In genomic region chrX:39175418-39176057, GRCh38 we compare ENCODE assay signal across 15 cellular contexts.
A peak's percentile ranks its signal among the peaks of the same experiment; 100 is the strongest.
DNase-seq lines count a peak whose midpoint lies in the region; ATAC-seq and TF ChIP-seq lines count a peak whose summit lies in the region.
"Had no signal": no experiment of that assay in that cellular context is flagged by ENCODE, and none has a peak within 500 bp of the region (broad histone marks: within the 10 kb centered on the region; RNA-seq: fewer than 3 reads in every experiment).

No MANE protein-coding gene starts in this region.

- peaks cover 0 to 25% (median 6%) of the 10 kb centered on the region in 3 donors for H3K4me1 ChIP-seq in esophagus squamous epithelium
- H3K4me1 ChIP-seq in mesenchymal stem cell (ENCODE audit: control insufficient read depth, insufficient read depth, low read depth, low read length), result no peaks in the 10 kb centered on the region
- H3K4me1 ChIP-seq: lower lobe of right lung, SJCRH30 had no signal

- H3K4me3 ChIP-seq in esophagus squamous epithelium (no peak overlapping the region), mesenchymal stem cell (ENCODE audit: insufficient read depth in 1 of 2, low read depth in 1 of 2, low read length in 2 of 2) (no peak overlapping the region)
- H3K4me3 ChIP-seq: SJCRH30 had no signal

- WGBS in esophagus squamous epithelium, 2 donors, result 58% methylated on average over 5 of the region's 6 CpGs; no CpG with 5 or more reads in 1 of the 2 donors
- whole genome bisulfite sequencing in mesenchymal stem cell, result 76% methylated on average over 3 of the region's 6 CpGs

- H3K9me3 ChIP-seq in esophagus squamous epithelium (no peaks in the 10 kb centered on the region), mesenchymal stem cell (ENCODE audit: control insufficient read depth, low read length) (no peaks in the 10 kb centered on the region)
- H3K9me3 ChIP-seq: lower lobe of right lung, SJCRH30 had no signal

- no peak overlapping the region for H2AK5ac ChIP-seq in mesenchymal stem cell (ENCODE audit: low read length, severe bottlenecking)

- no peak for DNase-seq in stimulated activated naive CD8-positive, alpha-beta T cell treated with anti-CD3 and anti-CD28 coated beads, Interleukin-15, Interleukin-2, amounts not matched to agents 100 U/mL and 50 U/mL, for 24 hours
- no peak for DNase-seq in activated CD4-positive, alpha-beta memory T cell treated with anti-CD3 and anti-CD28 coated beads, Interleukin-2, amount 10 ng/mL, durations not matched to agents 7 days and 5 days
- DNase-seq in esophagus squamous epithelium (lab: John Stamatoyannopoulos, UW), result no peak
- no peak for DNase-seq in mesenchymal stem cell
- DNase-seq in activated gamma-delta T cell treated with Interleukin-2 at 50 U/mL for 16 hours, result no peak
- no peak for DNase-seq in HK-2 (ENCODE audit: unreplicated experiment)
- DNase-seq in HFFc6, result no peak
- DNase-seq: amniotic stem cell, IMR-90, lower lobe of right lung, NCI-H446 treated with DMSO at 0.1 percent for 48 hours, SJCRH30 had no signal

- H3K9ac ChIP-seq in mesenchymal stem cell (ENCODE audit: low read length), result no peak overlapping the region

- POLR2A ChIA-PET in activated CD4-positive, alpha-beta memory T cell treated with anti-CD3 and anti-CD28 coated beads, Interleukin-2, amount 10 ng/mL, durations not matched to agents 7 days and 5 days (lab: Charles Lee), result interaction anchor here (1.5 to 1.9 kb wide), 2 partner anchors 12 to 21 kb away, joined by 6 to 9 read pairs; no protein-coding TSS in a partner anchor

- H2BK120ac ChIP-seq in mesenchymal stem cell (ENCODE audit: low read depth, low read length), result no peak overlapping the region

- H3K4me1 Mint-ChIP-seq in stimulated activated naive CD8-positive, alpha-beta T cell treated with anti-CD3 and anti-CD28 coated beads, Interleukin-15, Interleukin-2, amounts not matched to agents 100 ng/mL and 50 ng/mL, for 24 hours (ENCODE audit: low read depth), result peaks cover 35% of the 10 kb centered on the region
- H3K4me1 Mint-ChIP-seq in activated CD4-positive, alpha-beta memory T cell treated with anti-CD3 and anti-CD28 coated beads, Interleukin-2, amount 10 ng/mL, durations not matched to agents 7 days and 5 days, result peaks cover 31% of the 10 kb centered on the region
- no peaks in the 10 kb centered on the region for H3K4me1 Mint-ChIP-seq in HFFc6 (ENCODE audit: low read depth)
- H3K4me1 Mint-ChIP-seq: neural crest cell had no signal

- H2AFZ ChIP-seq in mesenchymal stem cell (ENCODE audit: low read depth, low read length), result no peak overlapping the region

- H3K9me3 Mint-ChIP-seq in stimulated activated naive CD8-positive, alpha-beta T cell treated with anti-CD3 and anti-CD28 coated beads, Interleukin-15, Interleukin-2, amounts not matched to agents 100 ng/mL and 50 ng/mL, for 24 hours, result no peaks in the 10 kb centered on the region
- H3K9me3 Mint-ChIP-seq in activated CD4-positive, alpha-beta memory T cell treated with anti-CD3 and anti-CD28 coated beads, Interleukin-2, amount 10 ng/mL, durations not matched to agents 7 days and 5 days, result no peaks in the 10 kb centered on the region
- no peaks in the 10 kb centered on the region for H3K9me3 Mint-ChIP-seq in HFFc6

- H3K36me3 Mint-ChIP-seq in stimulated activated naive CD8-positive, alpha-beta T cell treated with anti-CD3 and anti-CD28 coated beads, Interleukin-15, Interleukin-2, amounts not matched to agents 100 ng/mL and 50 ng/mL, for 24 hours (ENCODE audit: low read depth), result no peaks in the 10 kb centered on the region
- H3K36me3 Mint-ChIP-seq in activated CD4-positive, alpha-beta memory T cell treated with anti-CD3 and anti-CD28 coated beads, Interleukin-2, amount 10 ng/mL, durations not matched to agents 7 days and 5 days (ENCODE audit: low read depth), result no peaks in the 10 kb centered on the region
- no peaks in the 10 kb centered on the region for H3K36me3 Mint-ChIP-seq in HFFc6 (ENCODE audit: low read depth)

- TF ChIP-seq CTCF in esophagus squamous epithelium (IDR thresholded peaks at IDR 0.05) (no peak), HFFc6 (IDR thresholded peaks at IDR 0.05) (no peak)

- H3K36me3 ChIP-seq in esophagus squamous epithelium, result no peaks in the 10 kb centered on the region
- no peaks in the 10 kb centered on the region for H3K36me3 ChIP-seq in mesenchymal stem cell (ENCODE audit: control insufficient read depth in 1 of 2, insufficient read depth in 2 of 2, low read depth in 1 of 2, low read length in 2 of 2)
- H3K36me3 ChIP-seq: lower lobe of right lung, SJCRH30 had no signal

- H3K4ac ChIP-seq in mesenchymal stem cell (ENCODE audit: low read depth in 1 of 2, low read length in 2 of 2), result no peak overlapping the region

- CTCF ChIA-PET in activated CD4-positive, alpha-beta memory T cell treated with anti-CD3 and anti-CD28 coated beads, Interleukin-2, amount 10 ng/mL, durations not matched to agents 7 days and 5 days (lab: Charles Lee), result interaction anchor here (1.2 kb wide), 1 partner anchor 8 kb away, joined by 3 read pairs; no protein-coding TSS in a partner anchor

- H3K27ac ChIP-seq in esophagus squamous epithelium (peak overlapping the region in 3 of 4 donors; percentile 16 to 66 (median 34)), mesenchymal stem cell (ENCODE audit: low read length, poor library complexity, severe bottlenecking) (no peak overlapping the region)
- H3K27ac ChIP-seq: epithelial cell of prostate, lower lobe of right lung, SJCRH30 had no signal

- H3K23ac ChIP-seq in mesenchymal stem cell (ENCODE audit: low read length in 2 of 2), result no peak overlapping the region

- no peak overlapping the region for H2BK5ac ChIP-seq in mesenchymal stem cell (ENCODE audit: low read depth, low read length, poor library complexity, severe bottlenecking)

- no peak overlapping the region for H4K91ac ChIP-seq in mesenchymal stem cell (ENCODE audit: low read length)

- H3K79me1 ChIP-seq in mesenchymal stem cell (replicated peaks; ENCODE audit: low read length, poor library complexity, severe bottlenecking), result no peaks in the 10 kb centered on the region

- no peak overlapping the region for H3K18ac ChIP-seq in mesenchymal stem cell (ENCODE audit: low read depth in 1 of 2, low read length in 2 of 2)

- H3K14ac ChIP-seq in mesenchymal stem cell (ENCODE audit: low read length in 2 of 2), result no peak overlapping the region

- H3K27ac Mint-ChIP-seq in stimulated activated naive CD8-positive, alpha-beta T cell treated with anti-CD3 and anti-CD28 coated beads, Interleukin-15, Interleukin-2, amounts not matched to agents 100 ng/mL and 50 ng/mL, for 24 hours, result peak overlapping the region; percentile 87
- H3K27ac Mint-ChIP-seq in activated CD4-positive, alpha-beta memory T cell treated with anti-CD3 and anti-CD28 coated beads, Interleukin-2, amount 10 ng/mL, durations not matched to agents 7 days and 5 days, result peak overlapping the region; percentile 75
- no peak overlapping the region for H3K27ac Mint-ChIP-seq in HFFc6

- H3K27me3 ChIP-seq in esophagus squamous epithelium, result no peaks in the 10 kb centered on the region
- peaks cover 0 to 62% of the 10 kb centered on the region in 2 experiments for H3K27me3 ChIP-seq in mesenchymal stem cell (ENCODE audit: control insufficient read depth in 1 of 2, insufficient read depth in 1 of 2, low read length in 2 of 2)
- H3K27me3 ChIP-seq: SJCRH30 had no signal

- intact Hi-C loops in esophagus squamous epithelium (cut with DNase I), result no loop called here

- no peak overlapping the region for H4K8ac ChIP-seq in mesenchymal stem cell (ENCODE audit: low read length)

- no peak for ATAC-seq in stimulated activated naive CD8-positive, alpha-beta T cell treated with anti-CD3 and anti-CD28 coated beads, Interleukin-15, Interleukin-2, amounts not matched to agents 100 U/mL and 50 U/mL, for 24 hours

- H3K27me3 Mint-ChIP-seq in stimulated activated naive CD8-positive, alpha-beta T cell treated with anti-CD3 and anti-CD28 coated beads, Interleukin-15, Interleukin-2, amounts not matched to agents 100 ng/mL and 50 ng/mL, for 24 hours, result no peaks in the 10 kb centered on the region
- H3K27me3 Mint-ChIP-seq in activated CD4-positive, alpha-beta memory T cell treated with anti-CD3 and anti-CD28 coated beads, Interleukin-2, amount 10 ng/mL, durations not matched to agents 7 days and 5 days, result no peaks in the 10 kb centered on the region
- H3K27me3 Mint-ChIP-seq in HFFc6 (ENCODE audit: insufficient read depth), result no peaks in the 10 kb centered on the region; the same call in none of the 2 replicates

- no peak overlapping the region for H2BK15ac ChIP-seq in mesenchymal stem cell (ENCODE audit: low read depth, poor library complexity, severe bottlenecking)

- no peak overlapping the region for H2BK12ac ChIP-seq in mesenchymal stem cell (ENCODE audit: low read length in 2 of 2)

- no peak for TF ChIP-seq POLR2A in esophagus squamous epithelium (IDR thresholded peaks at IDR 0.05)

- H3K4me2 ChIP-seq in mesenchymal stem cell (ENCODE audit: low read length, poor library complexity, severe bottlenecking), result no peak overlapping the region

- peak overlapping the region; percentile 51 for H3K4me3 Mint-ChIP-seq in stimulated activated naive CD8-positive, alpha-beta T cell treated with anti-CD3 and anti-CD28 coated beads, Interleukin-15, Interleukin-2, amounts not matched to agents 100 ng/mL and 50 ng/mL, for 24 hours
- H3K4me3 Mint-ChIP-seq in activated CD4-positive, alpha-beta memory T cell treated with anti-CD3 and anti-CD28 coated beads, Interleukin-2, amount 10 ng/mL, durations not matched to agents 7 days and 5 days, result no peak overlapping the region
- H3K4me3 Mint-ChIP-seq in HFFc6, result no peak overlapping the region
- H3K4me3 Mint-ChIP-seq: neural crest cell had no signal
